Comparison of ENCODE assay signal across 9 cellular contexts in the genomic region with DNA sequence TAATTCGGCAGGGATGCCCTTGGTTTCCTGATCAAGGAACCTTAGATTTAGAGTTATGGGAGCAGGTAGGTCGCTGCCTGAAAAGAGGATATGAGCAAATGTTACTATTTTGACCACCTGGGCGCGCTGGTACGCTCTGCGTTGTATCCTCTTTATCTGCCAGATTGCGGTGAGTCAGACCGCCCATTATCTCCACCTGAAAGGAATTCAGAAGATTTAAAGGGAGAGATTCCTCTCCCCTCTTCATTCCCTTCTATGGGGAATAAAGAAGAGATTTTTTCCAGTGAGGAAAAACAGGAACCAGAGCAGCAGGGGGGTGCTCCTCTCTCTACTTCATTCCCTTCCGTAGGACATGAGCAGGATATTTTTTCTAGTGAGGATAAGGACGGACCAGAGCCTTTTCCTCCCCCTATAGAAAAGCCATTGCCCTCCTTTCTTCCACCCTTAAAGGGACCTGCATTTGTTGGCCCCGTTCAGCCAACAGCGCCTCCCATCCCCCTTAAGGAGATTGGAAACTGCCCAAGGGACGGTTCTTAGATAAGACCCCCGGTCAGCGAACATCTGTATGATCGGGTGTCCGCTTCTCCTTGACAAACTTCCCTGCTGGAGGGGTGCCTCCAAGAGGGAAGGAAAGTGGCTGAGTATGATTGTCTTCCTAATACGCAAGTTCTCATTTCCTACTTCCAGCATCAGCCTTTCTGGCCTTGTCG. TPM values are rescaled to one million over a fixed set of nuclear protein-coding genes. Genes with fewer than 3 reads are reported as not detected.
DNase-seq lines count a peak whose midpoint lies in the region; ATAC-seq and TF ChIP-seq lines count a peak whose summit lies in the region.
"Had no signal": no experiment of that assay in that cellular context is flagged by ENCODE, and none has a peak within 500 bp of the region (broad histone marks: within the 10 kb centered on the region; RNA-seq: fewer than 3 reads in every experiment).

No MANE protein-coding gene starts in this region.

- peak overlapping the region; percentile 67 for H3K27ac ChIP-seq in iPS-18a (ENCODE audit: low read length)

- no peaks in the 10 kb centered on the region for H3K27me3 ChIP-seq in iPS-18a (ENCODE audit: control insufficient read depth, insufficient read depth, low read length)

- no peaks in the 10 kb centered on the region for H3K9me3 ChIP-seq in iPS-18a (ENCODE audit: control insufficient read depth, low read depth, low read length)

- peak overlapping the region; percentile 33 for H3K9ac ChIP-seq in iPS-18a (ENCODE audit: low read length)

- H3K36me3 Mint-ChIP-seq in activated T-helper 2 cell treated with anti-CD3 and anti-CD28 coated beads, Interferon-gamma antibody, Interleukin-2, Interleukin-4, amounts not matched to agents 10 μg/mL and 5 μg/mL and 100 μg/mL, durations not matched to agents 14 hours and 24 hours and 36 hours (ENCODE audit: low read depth), result no peaks in the 10 kb centered on the region

- intact Hi-C loops in activated T-helper 2 cell treated with anti-CD3 and anti-CD28 coated beads, Interferon-gamma antibody, Interleukin-2, Interleukin-4, amounts not matched to agents 10 μg/mL and 5 μg/mL and 100 μg/mL, durations not matched to agents 14 hours and 24 hours and 36 hours (cut with micrococcal nuclease), result loop anchor here (1.0 to 10.0 kb wide), 3 partner anchors 123 to 239 kb away; a partner anchor contains a TSS

- peak; percentile 55 for ATAC-seq in stimulated activated naive CD8-positive, alpha-beta T cell treated with anti-CD3 and anti-CD28 coated beads, Interleukin-15, amount 100 ng/mL, for 72 hours

- DNase-seq in GM12865 (ENCODE audit: low read depth) (peak; percentile 37), HK-2 (ENCODE audit: unreplicated experiment) (peak; percentile 8), SIG-M5 treated with dmso at 0.1 percent for 504 hours (lab: John Stamatoyannopoulos, UW; ENCODE audit: unreplicated experiment) (no peak), NOMO-1 (lab: John Stamatoyannopoulos, UW; ENCODE audit: unreplicated experiment in 2 of 2) (no peak), NOMO-1 treated with DMSO at 0.1 percent for 48 hours (lab: John Stamatoyannopoulos, UW; ENCODE audit: unreplicated experiment) (no peak)
- DNase-seq in activated T-helper 2 cell treated with anti-CD3 and anti-CD28 coated beads, Interferon-gamma antibody, Interleukin-2, Interleukin-4, amounts not matched to agents 10 μg/mL and 5 μg/mL and 100 μg/mL, durations not matched to agents 14 hours and 24 hours and 36 hours (ENCODE audit: low spot score), result no peak
- no peak for DNase-seq in stimulated activated naive CD8-positive, alpha-beta T cell treated with anti-CD3 and anti-CD28 coated beads, Interleukin-15, amount 100 ng/mL, for 72 hours

- no peak overlapping the region for H3K27ac Mint-ChIP-seq in activated T-helper 2 cell treated with anti-CD3 and anti-CD28 coated beads, Interferon-gamma antibody, Interleukin-2, Interleukin-4, amounts not matched to agents 10 μg/mL and 5 μg/mL and 100 μg/mL, durations not matched to agents 14 hours and 24 hours and 36 hours
- no peak overlapping the region for H3K27ac Mint-ChIP-seq in stimulated activated naive CD8-positive, alpha-beta T cell treated with anti-CD3 and anti-CD28 coated beads, Interleukin-15, amount 100 ng/mL, for 72 hours

- no peaks in the 10 kb centered on the region for H3K36me3 ChIP-seq in iPS-18a (ENCODE audit: control insufficient read depth, low read depth, low read length)

- H3K9me3 Mint-ChIP-seq in activated T-helper 2 cell treated with anti-CD3 and anti-CD28 coated beads, Interferon-gamma antibody, Interleukin-2, Interleukin-4, amounts not matched to agents 10 μg/mL and 5 μg/mL and 100 μg/mL, durations not matched to agents 14 hours and 24 hours and 36 hours, result no peaks in the 10 kb centered on the region
- no peaks in the 10 kb centered on the region for H3K9me3 Mint-ChIP-seq in stimulated activated naive CD8-positive, alpha-beta T cell treated with anti-CD3 and anti-CD28 coated beads, Interleukin-15, amount 100 ng/mL, for 72 hours

- H3K4me1 ChIP-seq in iPS-18a (ENCODE audit: control insufficient read depth, low read depth, low read length), result peaks cover 14% of the 10 kb centered on the region

- TF ChIP-seq CTCF in GM12865 (IDR thresholded peaks at IDR 0.05; ENCODE audit: insufficient read depth, low read depth, low read length, missing control alignments), result peak; percentile 6

- H3K27me3 Mint-ChIP-seq in activated T-helper 2 cell treated with anti-CD3 and anti-CD28 coated beads, Interferon-gamma antibody, Interleukin-2, Interleukin-4, amounts not matched to agents 10 μg/mL and 5 μg/mL and 100 μg/mL, durations not matched to agents 14 hours and 24 hours and 36 hours (ENCODE audit: low read depth), result peaks cover 36% of the 10 kb centered on the region
- H3K27me3 Mint-ChIP-seq in stimulated activated naive CD8-positive, alpha-beta T cell treated with anti-CD3 and anti-CD28 coated beads, Interleukin-15, amount 100 ng/mL, for 72 hours, result peaks cover 13% of the 10 kb centered on the region

- H3K4me3 ChIP-seq in GM12865 (ENCODE audit: low read depth, low read length) (peak overlapping the region; percentile 37), iPS-18a (ENCODE audit: low read length) (peak overlapping the region; percentile 62)

- peak overlapping the region; percentile 78 for H3K4me3 Mint-ChIP-seq in activated T-helper 2 cell treated with anti-CD3 and anti-CD28 coated beads, Interferon-gamma antibody, Interleukin-2, Interleukin-4, amounts not matched to agents 10 μg/mL and 5 μg/mL and 100 μg/mL, durations not matched to agents 14 hours and 24 hours and 36 hours (ENCODE audit: low read depth)
- peak overlapping the region; percentile 76 to 89 for H3K4me3 Mint-ChIP-seq in stimulated activated naive CD8-positive, alpha-beta T cell treated with anti-CD3 and anti-CD28 coated beads, Interleukin-15, amount 100 ng/mL, for 72 hours

- peaks cover 13% of the 10 kb centered on the region for H3K4me1 Mint-ChIP-seq in activated T-helper 2 cell treated with anti-CD3 and anti-CD28 coated beads, Interferon-gamma antibody, Interleukin-2, Interleukin-4, amounts not matched to agents 10 μg/mL and 5 μg/mL and 100 μg/mL, durations not matched to agents 14 hours and 24 hours and 36 hours (ENCODE audit: low read depth)
- H3K4me1 Mint-ChIP-seq in stimulated activated naive CD8-positive, alpha-beta T cell treated with anti-CD3 and anti-CD28 coated beads, Interleukin-15, amount 100 ng/mL, for 72 hours, result peaks cover 10% of the 10 kb centered on the region

RNA-seq across cellular contexts. Expression of a gene that starts 34.1 kb away (rescaled TPM):
- not detected in 2 replicates for total RNA-seq in activated T-helper 2 cell treated with anti-CD3 and anti-CD28 coated beads, Interferon-gamma antibody, Interleukin-2, Interleukin-4, amounts not matched to agents 10 μg/mL and 5 μg/mL and 100 μg/mL, durations not matched to agents 14 hours and 24 hours and 36 hours
- total RNA-seq: dermis microvascular lymphatic vessel endothelial cell had no signal

RNA-seq across cellular contexts. Expression of a gene that starts 44.0 kb away (rescaled TPM):
- not detected in 2 replicates for total RNA-seq in activated T-helper 2 cell treated with anti-CD3 and anti-CD28 coated beads, Interferon-gamma antibody, Interleukin-2, Interleukin-4, amounts not matched to agents 10 μg/mL and 5 μg/mL and 100 μg/mL, durations not matched to agents 14 hours and 24 hours and 36 hours
- total RNA-seq: dermis microvascular lymphatic vessel endothelial cell had no signal

Comparison
In these comparisons a context has a peak if more than half of its experiments do, and no peak if none do; other contexts are left out.
1. DNase-seq: peak in GM12865 (single experiment) and HK-2 (single experiment); none in activated T-helper 2 cell treated with anti-CD3 and anti-CD28 coated beads, Interferon-gamma antibody, Interleukin-2, Interleukin-4, amounts not matched to agents 10 μg/mL and 5 μg/mL and 100 μg/mL, durations not matched to agents 14 hours and 24 hours and 36 hours (single experiment), stimulated activated naive CD8-positive, alpha-beta T cell treated with anti-CD3 and anti-CD28 coated beads, Interleukin-15, amount 100 ng/mL, for 72 hours (0 of 2), SIG-M5 treated with dmso at 0.1 percent for 504 hours (single experiment), NOMO-1 (0 of 2) and NOMO-1 treated with DMSO at 0.1 percent for 48 hours (single experiment).